15 cellular contexts compared by ENCODE assay signal in genomic region chr21:45748593-45748992, GRCh38.
"Had no signal": no experiment of that assay in that cellular context is flagged by ENCODE, and none has a peak within 500 bp of the region (broad histone marks: within the 10 kb centered on the region; RNA-seq: fewer than 3 reads in every experiment).

No MANE protein-coding gene starts in this region.

- H3K36me3 Mint-ChIP-seq: activated naive CD8-positive, alpha-beta T cell; natural killer cell treated with Interleukin-12 subunit alpha and Interleukin-12 subunit beta and Interleukin-15 and Interleukin-18, amount 100 ng/mL, for 72 hours had no signal

- H3K4me3 Mint-ChIP-seq: activated naive CD8-positive, alpha-beta T cell; memory B cell; natural killer cell treated with Interleukin-12 subunit alpha and Interleukin-12 subunit beta and Interleukin-15 and Interleukin-18, amount 100 ng/mL, for 72 hours; stimulated activated naive B cell treated with anti-CD40 and anti-IgM and Interleukin-4, amounts not matched to agents 10 μg/mL and 1 μg/mL and 100 μg/mL, for 72 hours had no signal

- H3K27me3 Mint-ChIP-seq: activated naive CD8-positive, alpha-beta T cell; brain; memory B cell had no signal

- H3K4me1 Mint-ChIP-seq: memory B cell; stimulated activated naive B cell treated with anti-CD40 and anti-IgM and Interleukin-4, amounts not matched to agents 10 μg/mL and 1 μg/mL and 100 μg/mL, for 72 hours had no signal

- H3K9me3 ChIP-seq: esophagus squamous epithelium, prostate gland, spleen, transverse colon had no signal

- H3K9me3 Mint-ChIP-seq: memory B cell; natural killer cell treated with Interleukin-12 subunit alpha and Interleukin-12 subunit beta and Interleukin-15 and Interleukin-18, amount 100 ng/mL, for 72 hours; stimulated activated naive B cell treated with anti-CD40 and anti-IgM and Interleukin-4, amounts not matched to agents 10 μg/mL and 1 μg/mL and 100 μg/mL, for 72 hours had no signal

- H3K4me3 ChIP-seq: esophagus squamous epithelium, prostate gland, spleen, transverse colon had no signal

- H3K4me1 ChIP-seq: prostate gland, spleen, transverse colon had no signal

- H3K27ac ChIP-seq: esophagus squamous epithelium, prostate gland, spleen, transverse colon had no signal

- H3K27ac Mint-ChIP-seq: memory B cell; natural killer cell treated with Interleukin-12 subunit alpha and Interleukin-12 subunit beta and Interleukin-15 and Interleukin-18, amount 100 ng/mL, for 72 hours; stimulated activated naive B cell treated with anti-CD40 and anti-IgM and Interleukin-4, amounts not matched to agents 10 μg/mL and 1 μg/mL and 100 μg/mL, for 72 hours had no signal

- H3K27me3 ChIP-seq: dorsolateral prefrontal cortex, spleen, transverse colon had no signal

- DNase-seq: activated CD4-positive, alpha-beta T cell treated with anti-CD3 and anti-CD28 coated beads, Interleukin-2, amount 50 U/mL, for 4 hours; activated effector memory CD4-positive, alpha-beta T cell treated with Interleukin-2 at 50 U/mL for 16 hours; activated T-cell treated with anti-CD3 and anti-CD28 coated beads, Interleukin-2, amount 50 U/mL, for 1 hour; esophagus squamous epithelium; foreskin fibroblast; spleen; stimulated activated CD4-positive, alpha-beta T cell treated with anti-CD3 and anti-CD28 coated beads, Interleukin-1b, Interleukin-23, amount 100 ng/mL, for 48 hours; stimulated activated naive B cell treated with anti-CD40 and anti-IgM and Interleukin-4, amounts not matched to agents 10 μg/mL and 1 μg/mL and 100 μg/mL, for 72 hours; transverse colon had no signal

- H3K36me3 ChIP-seq: esophagus squamous epithelium, prostate gland, transverse colon had no signal
